In genomic region chr1:29684141-29684540, GRCh38 we compare ENCODE assay signal across 20 cellular contexts.
DNase-seq lines count a peak whose midpoint lies in the region; ATAC-seq and TF ChIP-seq lines count a peak whose summit lies in the region.
"Had no signal": no experiment of that assay in that cellular context is flagged by ENCODE, and none has a peak within 500 bp of the region (broad histone marks: within the 10 kb centered on the region; RNA-seq: fewer than 3 reads in every experiment).

No MANE protein-coding gene starts in this region.

- intact Hi-C loops in natural killer cell (cut with micrococcal nuclease) = no loop called here
- intact Hi-C loops in vagina (cut with DNase I) = no loop called here

- no peak overlapping the region for H3K4me2 ChIP-seq in neuronal stem cell (ENCODE audit: insufficient read depth, low read length, poor library complexity, severe bottlenecking)
- H3K4me2 ChIP-seq: BLaER1 treated with 17β-estradiol and CSF1 and Interleukin-3, amounts not matched to agents 10 nM and 100 nM had no signal

- H2BK15ac ChIP-seq in neuronal stem cell (ENCODE audit: low read length) = peak overlapping the region; percentile 56

- H3K4me3 ChIP-seq in neuronal stem cell (ENCODE audit: low read length in 2 of 2) (no peak overlapping the region), vagina (no peak overlapping the region)
- H3K4me3 ChIP-seq: BLaER1 treated with 17β-estradiol and CSF1 and Interleukin-3, amounts not matched to agents 10 nM and 100 nM; SJCRH30 had no signal

- no peaks in the 10 kb centered on the region for H3K36me3 Mint-ChIP-seq in natural killer cell treated with Interleukin-12 subunit alpha and Interleukin-12 subunit beta and Interleukin-15 and Interleukin-18, amount 100 ng/mL, for 72 hours
- no peaks in the 10 kb centered on the region for H3K36me3 Mint-ChIP-seq in natural killer cell
- H3K36me3 Mint-ChIP-seq: CD8-positive, alpha-beta T cell had no signal

- peak overlapping the region; percentile 65 for H2BK12ac ChIP-seq in neuronal stem cell (ENCODE audit: low read length)

- no peak overlapping the region for H2BK120ac ChIP-seq in neuronal stem cell (ENCODE audit: low read depth, low read length)

- H3K79me1 ChIP-seq in neuronal stem cell (ENCODE audit: low read depth, low read length) = no peaks in the 10 kb centered on the region

- peak; percentile 32 for DNase-seq in natural killer cell treated with Interleukin-12 subunit alpha and Interleukin-12 subunit beta and Interleukin-15 and Interleukin-18, amount 100 ng/mL, for 72 hours (ENCODE audit: low spot score)
- DNase-seq in natural killer cell = no peak
- peak; percentile 34 for DNase-seq in ecto neural progenitor cell (ENCODE audit: low spot score)
- no peak for DNase-seq in neuronal stem cell (ENCODE audit: low spot score)
- DNase-seq in vagina (ENCODE audit: extremely low spot score in 2 of 2) = peak; percentile 49 to 55
- DNase-seq in NK-92 treated with Interleukin-12 subunit alpha and Interleukin-12 subunit beta, amount 100 ng/mL, for 24 hours (lab: John Stamatoyannopoulos, UW) = no peak
- DNase-seq: DMS79, HCEC 1CT, IMR-90, NCI-H1417 treated with DMSO at 0.1 percent for 48 hours, NCI-H187 treated with DMSO at 0.1 percent for 48 hours, NCI-H226, NCI-H524 treated with DMSO at 0.1 percent for 48 hours, PC-3, SJCRH30 had no signal

- H3K4me1 ChIP-seq in neuronal stem cell (ENCODE audit: control insufficient read depth in 2 of 2, insufficient read depth in 1 of 2, low read depth in 1 of 2, low read length in 2 of 2) (peaks cover 3 to 9% of the 10 kb centered on the region in 2 donors), vagina (no peaks in the 10 kb centered on the region)

- WGBS in neuronal stem cell (ENCODE audit: extremely low coverage in 2 of 2, insufficient read length in 2 of 2, insufficient replicate concordance in 1 of 2), 2 donors = no CpG with 5 or more reads among the region's 8 CpGs

- H3K18ac ChIP-seq in neuronal stem cell (ENCODE audit: low read length) = peak overlapping the region; percentile 79

- H2BK5ac ChIP-seq in neuronal stem cell (ENCODE audit: low read length) = no peak overlapping the region

- H3K4me3 Mint-ChIP-seq in natural killer cell treated with Interleukin-12 subunit alpha and Interleukin-12 subunit beta and Interleukin-15 and Interleukin-18, amount 100 ng/mL, for 72 hours = no peak overlapping the region
- H3K4me3 Mint-ChIP-seq in natural killer cell = no peak overlapping the region
- H3K4me3 Mint-ChIP-seq: CD8-positive, alpha-beta T cell had no signal

- H3K36me3 ChIP-seq in neuronal stem cell (replicated peaks in 1 of 2; ENCODE audit: control insufficient read depth in 2 of 2, insufficient read depth in 2 of 2, low read length in 2 of 2) = no peaks in the 10 kb centered on the region
- H3K36me3 ChIP-seq in vagina = no peaks in the 10 kb centered on the region
- H3K36me3 ChIP-seq: BLaER1 treated with 17β-estradiol and CSF1 and Interleukin-3, amounts not matched to agents 10 nM and 100 nM; SJCRH30 had no signal

- H3K9me3 Mint-ChIP-seq in natural killer cell treated with Interleukin-12 subunit alpha and Interleukin-12 subunit beta and Interleukin-15 and Interleukin-18, amount 100 ng/mL, for 72 hours = no peaks in the 10 kb centered on the region
- no peaks in the 10 kb centered on the region for H3K9me3 Mint-ChIP-seq in natural killer cell
- H3K9me3 Mint-ChIP-seq: CD8-positive, alpha-beta T cell had no signal

- no peak overlapping the region for H3K27ac Mint-ChIP-seq in natural killer cell treated with Interleukin-12 subunit alpha and Interleukin-12 subunit beta and Interleukin-15 and Interleukin-18, amount 100 ng/mL, for 72 hours
- no peak overlapping the region for H3K27ac Mint-ChIP-seq in natural killer cell
- H3K27ac Mint-ChIP-seq: CD8-positive, alpha-beta T cell had no signal

- TF ChIP-seq POLR2A in vagina (IDR thresholded peaks at IDR 0.05) = no peak

- H2AK5ac ChIP-seq in neuronal stem cell (ENCODE audit: low read depth, low read length) = peak overlapping the region; percentile 78

- peak overlapping the region; percentile 8 for H3K23ac ChIP-seq in neuronal stem cell (ENCODE audit: low read depth, low read length, poor library complexity)

- no peak overlapping the region for H2AFZ ChIP-seq in neuronal stem cell (ENCODE audit: low read length)

- peaks cover 7 to 8% of the 10 kb centered on the region in 2 donors for H3K4me1 Mint-ChIP-seq in natural killer cell treated with Interleukin-12 subunit alpha and Interleukin-12 subunit beta and Interleukin-15 and Interleukin-18, amount 100 ng/mL, for 72 hours (ENCODE audit: low read depth in 2 of 2)
- no peaks in the 10 kb centered on the region for H3K4me1 Mint-ChIP-seq in natural killer cell

- H4K8ac ChIP-seq in neuronal stem cell (ENCODE audit: low read depth, low read length) = no peak overlapping the region

- H3K9ac ChIP-seq in neuronal stem cell (ENCODE audit: low read depth, low read length, poor library complexity) = peak overlapping the region; percentile 16
- H3K9ac ChIP-seq: BLaER1 treated with 17β-estradiol and CSF1 and Interleukin-3, amounts not matched to agents 10 nM and 100 nM had no signal

- no peaks in the 10 kb centered on the region for H3K9me3 ChIP-seq in neuronal stem cell (replicated peaks in 1 of 2; ENCODE audit: control insufficient read depth in 2 of 2, insufficient read depth in 1 of 2, low read depth in 1 of 2, low read length in 2 of 2)
- no peaks in the 10 kb centered on the region for H3K9me3 ChIP-seq in vagina
- H3K9me3 ChIP-seq: SJCRH30 had no signal

- H4K91ac ChIP-seq in neuronal stem cell (ENCODE audit: low read depth, low read length, poor library complexity) = no peak overlapping the region

- H3K4ac ChIP-seq in neuronal stem cell (ENCODE audit: low read length) = no peak overlapping the region

- no peak overlapping the region for H3K14ac ChIP-seq in neuronal stem cell (ENCODE audit: low read length)

- H3K27ac ChIP-seq in neuronal stem cell (replicated peaks; ENCODE audit: low read length) = no peak overlapping the region
- H3K27ac ChIP-seq in vagina = no peak overlapping the region
- H3K27ac ChIP-seq: BLaER1 treated with 17β-estradiol and CSF1 and Interleukin-3, amounts not matched to agents 10 nM and 100 nM; RWPE1; SJCRH30 had no signal

- TF ChIP-seq CTCF in natural killer cell (IDR thresholded peaks at IDR 0.05) (no peak), vagina (IDR thresholded peaks at IDR 0.05) (no peak)

- peaks cover 0 to 14% of the 10 kb centered on the region in 2 donors for H3K27me3 Mint-ChIP-seq in natural killer cell treated with Interleukin-12 subunit alpha and Interleukin-12 subunit beta and Interleukin-15 and Interleukin-18, amount 100 ng/mL, for 72 hours
- H3K27me3 Mint-ChIP-seq in natural killer cell (ENCODE audit: low read depth in 2 of 2) = peaks cover 0 to 4% of the 10 kb centered on the region in 2 donors

- H3K27me3 ChIP-seq in neuronal stem cell (ENCODE audit: control insufficient read depth in 3 of 3, insufficient read depth in 3 of 3, low read depth in 1 of 3, low read length in 3 of 3) = no peaks in the 10 kb centered on the region
- peaks cover 4% of the 10 kb centered on the region for H3K27me3 ChIP-seq in vagina
- H3K27me3 ChIP-seq: BLaER1 treated with 17β-estradiol and CSF1 and Interleukin-3, amounts not matched to agents 10 nM and 100 nM; SJCRH30 had no signal

- no peak for ATAC-seq in natural killer cell treated with Interleukin-12 subunit alpha and Interleukin-12 subunit beta and Interleukin-15 and Interleukin-18, amount 100 ng/mL, for 72 hours
- ATAC-seq in natural killer cell = no peak
- ATAC-seq in GM21529 (IDR thresholded peaks at IDR 0.05; ENCODE audit: unreplicated experiment) = no peak
- ATAC-seq in HG02610 (IDR thresholded peaks at IDR 0.05; ENCODE audit: unreplicated experiment) = no peak
- ATAC-seq: CD8-positive, alpha-beta T cell; PC-3 had no signal

Comparison
In these comparisons a context has a peak if more than half of its experiments do, and no peak if none do; other contexts are left out.
1. DNase-seq: peak in natural killer cell treated with Interleukin-12 subunit alpha and Interleukin-12 subunit beta and Interleukin-15 and Interleukin-18, amount 100 ng/mL, for 72 hours (single experiment), ecto neural progenitor cell (single experiment) and vagina (2 of 2); none in natural killer cell (single experiment), neuronal stem cell (single experiment) and NK-92 treated with Interleukin-12 subunit alpha and Interleukin-12 subunit beta, amount 100 ng/mL, for 24 hours (single experiment).